Comparison of ENCODE assay signal across 15 cellular contexts in the genomic region with DNA sequence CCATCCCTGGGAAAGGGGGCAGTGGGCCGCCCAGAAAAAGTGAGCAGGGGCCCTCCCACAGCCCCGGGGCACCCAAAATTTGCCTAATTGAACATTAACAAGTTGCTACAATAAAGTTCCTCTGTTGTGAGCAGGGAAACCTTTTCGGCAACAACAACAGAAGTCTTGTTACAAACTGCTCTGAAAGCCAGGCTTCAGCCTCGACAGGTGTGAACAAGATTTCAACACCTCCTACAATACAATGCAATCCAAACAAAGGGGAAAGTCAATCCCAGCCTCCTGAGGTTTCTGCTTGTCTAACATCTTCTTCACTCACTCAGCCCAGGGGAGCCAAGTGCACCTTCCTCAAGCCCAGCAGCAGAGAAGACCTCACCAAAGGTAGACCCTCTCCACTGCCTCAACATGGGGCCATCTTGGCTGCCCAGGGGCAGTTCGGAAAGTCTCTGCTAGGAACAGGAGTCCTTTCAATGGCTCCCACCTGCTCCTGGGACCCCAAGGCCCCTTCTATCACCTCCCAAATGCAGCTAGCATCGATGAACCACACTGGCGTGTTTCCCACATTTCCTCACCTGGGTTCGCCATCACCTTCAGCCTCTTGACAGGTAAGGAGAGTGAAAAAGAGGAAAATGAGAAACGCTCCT.
"Had no signal": no experiment of that assay in that cellular context is flagged by ENCODE, and none has a peak within 500 bp of the region (broad histone marks: within the 10 kb centered on the region; RNA-seq: fewer than 3 reads in every experiment).

No MANE protein-coding gene starts in this region.

- H3K4me3 ChIP-seq: gastroesophageal sphincter, left lung, spleen, suprapubic skin had no signal

- H3K27me3 ChIP-seq: brain microvascular endothelial cell, gastroesophageal sphincter, left lung, spleen, suprapubic skin had no signal

- H3K9me3 ChIP-seq: gastroesophageal sphincter, left lung, spleen, suprapubic skin had no signal

- H3K27ac ChIP-seq: brain microvascular endothelial cell, epithelial cell of prostate, left lung, spleen, suprapubic skin had no signal

- DNase-seq: activated CD4-positive, alpha-beta T cell treated with anti-CD3 and anti-CD28 coated beads, Interleukin-2, amount 10 ng/mL, durations not matched to agents 7 days and 5 days; activated CD8-positive, alpha-beta memory T cell treated with anti-CD3 and anti-CD28 coated beads for 24 hours; activated naive CD4-positive, alpha-beta T cell; activated naive CD8-positive, alpha-beta T cell treated with anti-CD3 and anti-CD28 coated beads, Interleukin-2, amount 10 ng/mL, durations not matched to agents 7 days and 5 days; brain microvascular endothelial cell; cerebellar nuclear complex; effector memory CD4-positive, alpha-beta T cell; islet precursor cell; left lung; natural killer cell; spleen; T-helper 9 cell had no signal

- ATAC-seq: gastroesophageal sphincter, left lung, natural killer cell had no signal

- H3K36me3 ChIP-seq: gastroesophageal sphincter, left lung, spleen, suprapubic skin had no signal
